20 cellular contexts compared by ENCODE assay signal in the genomic region with DNA sequence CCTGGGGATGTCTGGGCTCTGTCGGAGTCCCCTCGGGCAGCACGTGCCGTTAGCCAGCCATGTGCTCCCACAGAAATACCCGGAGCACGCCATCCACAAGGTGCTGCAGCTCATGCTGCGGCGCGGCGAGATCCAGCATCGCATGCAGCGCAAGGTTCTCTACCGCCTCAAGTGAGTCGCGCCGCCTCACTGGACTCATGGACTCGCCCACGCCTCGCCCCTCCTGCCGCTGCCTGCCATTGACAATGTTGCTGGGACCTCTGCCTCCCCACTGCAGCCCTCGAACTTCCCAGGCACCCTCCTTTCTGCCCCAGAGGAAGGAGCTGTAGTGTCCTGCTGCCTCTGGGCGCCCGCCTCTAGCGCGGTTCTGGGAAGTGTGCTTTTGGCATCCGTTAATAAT. TPM values are rescaled to one million over a fixed set of nuclear protein-coding genes. Genes with fewer than 3 reads are reported as not detected.
DNase-seq lines count a peak whose midpoint lies in the region; ATAC-seq, FAIRE-seq and TF ChIP-seq lines count a peak whose summit lies in the region.
"Had no signal": no experiment of that assay in that cellular context is flagged by ENCODE, and none has a peak within 500 bp of the region (broad histone marks: within the 10 kb centered on the region; RNA-seq: fewer than 3 reads in every experiment).

No MANE protein-coding gene starts in this region.

- H3K27ac Mint-ChIP-seq in natural killer cell: no peak overlapping the region
- H3K27ac Mint-ChIP-seq: CD4-positive, alpha-beta T cell had no signal

- TF ChIP-seq EP300 in K562 (IDR thresholded peaks at IDR 0.05; ENCODE audit: low read length): no peak

- no peaks in the 10 kb centered on the region for H3K79me2 ChIP-seq in K562 (ENCODE audit: control insufficient read depth, insufficient read depth, low read length)

- no peak for FAIRE-seq in K562 (lab: Jason Lieb, UNC)
- FAIRE-seq: GM12878, GM18507, HepG2, HTR-8/SVneo had no signal

- H3K36me3 Mint-ChIP-seq in natural killer cell: peaks cover 7% of the 10 kb centered on the region

- TF ChIP-seq POLR2A in K562 (conservative IDR thresholded peaks at IDR 0.05): no peak
- TF ChIP-seq POLR2A in testis (IDR thresholded peaks at IDR 0.05): no peak

- peaks cover 2% of the 10 kb centered on the region for H3K9me1 ChIP-seq in K562 (ENCODE audit: control insufficient read depth, insufficient read depth, low read length)

- H3K4me2 ChIP-seq in K562 (ENCODE audit: insufficient read depth, low read length) (no peak overlapping the region), neuronal stem cell (ENCODE audit: insufficient read depth, low read length, poor library complexity, severe bottlenecking) (no peak overlapping the region)
- H3K4me2 ChIP-seq: BLaER1 treated with 17β-estradiol and CSF1 and Interleukin-3, amounts not matched to agents 10 nM and 100 nM; GM23338 had no signal

- no peak for TF ChIP-seq CTCF in K562 (IDR thresholded peaks at IDR 0.05 in 2 of 3, conservative IDR thresholded peaks at IDR 0.05 in 1 of 3; ENCODE audit: insufficient read depth in 2 of 3, low read depth in 1 of 3, low read length in 3 of 3)
- no peak for TF ChIP-seq CTCF in testis (IDR thresholded peaks at IDR 0.05)
- no peak for TF ChIP-seq CTCF in natural killer cell (IDR thresholded peaks at IDR 0.05)

- H3K9ac ChIP-seq in K562 (ENCODE audit: insufficient read depth in 1 of 2, low read depth in 2 of 2, low read length in 2 of 2) (no peak overlapping the region), neuronal stem cell (ENCODE audit: low read depth, low read length, poor library complexity) (no peak overlapping the region)

- no peaks in the 10 kb centered on the region for H3K9me3 ChIP-seq in K562 (replicated peaks; ENCODE audit: control insufficient read depth, insufficient read depth, low read depth, low read length)
- H3K9me3 ChIP-seq in neuronal stem cell (replicated peaks in 1 of 2; ENCODE audit: control insufficient read depth in 2 of 2, insufficient read depth in 1 of 2, low read depth in 1 of 2, low read length in 2 of 2): no peaks in the 10 kb centered on the region
- H3K9me3 ChIP-seq in testis: no peaks in the 10 kb centered on the region
- H3K9me3 ChIP-seq: BLaER1 treated with 17β-estradiol and CSF1 and Interleukin-3, amounts not matched to agents 10 nM and 100 nM had no signal

- BruUV-seq in K562 (replicated peaks; lab: Mats Ljungman, UMichigan): no TSS peak

- H4K8ac ChIP-seq in neuronal stem cell (ENCODE audit: low read depth, low read length): no peak overlapping the region

- no peaks in the 10 kb centered on the region for H3K27me3 ChIP-seq in K562 (ENCODE audit: control insufficient read depth in 2 of 2, insufficient read depth in 2 of 2, low read length in 2 of 2)
- no peaks in the 10 kb centered on the region for H3K27me3 ChIP-seq in neuronal stem cell (ENCODE audit: control insufficient read depth in 3 of 3, insufficient read depth in 3 of 3, low read depth in 1 of 3, low read length in 3 of 3)
- H3K27me3 ChIP-seq in testis: no peaks in the 10 kb centered on the region
- H3K27me3 ChIP-seq: BLaER1 treated with 17β-estradiol and CSF1 and Interleukin-3, amounts not matched to agents 10 nM and 100 nM had no signal

- no peak overlapping the region for H2BK12ac ChIP-seq in neuronal stem cell (ENCODE audit: low read length)

- no peak overlapping the region for H4K91ac ChIP-seq in neuronal stem cell (ENCODE audit: low read depth, low read length, poor library complexity)

- H3K9me3 Mint-ChIP-seq in natural killer cell: no peaks in the 10 kb centered on the region
- H3K9me3 Mint-ChIP-seq: CD4-positive, alpha-beta T cell; GM23338 had no signal

- H3K4me3 Mint-ChIP-seq in natural killer cell: no peak overlapping the region
- H3K4me3 Mint-ChIP-seq: CD4-positive, alpha-beta T cell; GM23338 had no signal

- H3K4me1 Mint-ChIP-seq in natural killer cell: peaks cover 0 to 5% of the 10 kb centered on the region in 2 donors

- peak; percentile 37 for DNase-seq in Right ventricle myocardium superior
- DNase-seq in Right ventricle myocardium inferior (ENCODE audit: missing footprints): no peak
- DNase-seq in K562 (ENCODE audit: extremely low read depth in 1 of 4, low spot score in 3 of 4): no peak
- no peak for DNase-seq in neuronal stem cell (ENCODE audit: low spot score)
- peak; percentile 38 for DNase-seq in testis
- DNase-seq in activated CD8-positive, alpha-beta memory T cell treated with anti-CD3 and anti-CD28 coated beads, Interleukin-2, amount 50 U/mL, for 48 hours: no peak
- DNase-seq in natural killer cell: no peak
- DNase-seq in stimulated activated CD4-positive, alpha-beta T cell treated with anti-CD3 and anti-CD28 coated beads, Interleukin-4, amount 100 ng/mL, for 4 hours: no peak
- DNase-seq: ACHN; Calu3; CD4-positive, alpha-beta T cell; DMS 273 treated with DMSO at 0.1 percent for 48 hours; DMS79; H7 had no signal

- no peaks in the 10 kb centered on the region for H3K27me3 Mint-ChIP-seq in natural killer cell (ENCODE audit: low read depth in 2 of 2)
- H3K27me3 Mint-ChIP-seq: CD4-positive, alpha-beta T cell had no signal

- H3K36me3 ChIP-seq in K562 (ENCODE audit: control insufficient read depth, insufficient read depth, low read length) (peaks cover 82% of the 10 kb centered on the region; the same call in 2 of the 3 replicates), neuronal stem cell (replicated peaks in 1 of 2; ENCODE audit: control insufficient read depth in 2 of 2, insufficient read depth in 2 of 2, low read length in 2 of 2) (peaks cover 52 to 92% of the 10 kb centered on the region in 2 donors), testis (ENCODE audit: low read depth, missing control alignments) (no peaks in the 10 kb centered on the region)

- peaks cover 0 to 3% of the 10 kb centered on the region in 2 experiments; a peak in 2 of 5 replicates for H3K4me1 ChIP-seq in K562 (replicated peaks in 1 of 2; ENCODE audit: control insufficient read depth in 2 of 2, insufficient read depth in 2 of 2, low read length in 2 of 2)
- H3K4me1 ChIP-seq in neuronal stem cell (ENCODE audit: control insufficient read depth in 2 of 2, insufficient read depth in 1 of 2, low read depth in 1 of 2, low read length in 2 of 2): peaks cover 15 to 17% of the 10 kb centered on the region in 2 donors
- H3K4me1 ChIP-seq in testis: peaks cover 11% of the 10 kb centered on the region

- POLR2A ChIA-PET in K562 (lab: Yijun Ruan, JAX): interaction anchor here (2.6 to 5.8 kb wide), 2 partner anchors 9 to 14 kb away, joined by 9 to 26 read pairs; no protein-coding TSS in a partner anchor

- no peak overlapping the region for H3K4ac ChIP-seq in neuronal stem cell (ENCODE audit: low read length)

- ATAC-seq in Right ventricle myocardium superior (ENCODE audit: poor library complexity) (no peak), Right ventricle myocardium inferior (no peak), K562 (no peak), natural killer cell (no peak)
- ATAC-seq: GM12878, GM23338, HepG2 had no signal

- no peak overlapping the region for H2AFZ ChIP-seq in K562 (ENCODE audit: low read depth, low read length)
- no peak overlapping the region for H2AFZ ChIP-seq in neuronal stem cell (ENCODE audit: low read length)
- H2AFZ ChIP-seq: GM23338 had no signal

- no peak overlapping the region for H3K14ac ChIP-seq in neuronal stem cell (ENCODE audit: low read length)

- no peaks in the 10 kb centered on the region; the same call in 1 of the 2 replicates for H4K20me1 ChIP-seq in K562 (replicated peaks; ENCODE audit: control insufficient read depth, insufficient read depth, low read length)

- no peak overlapping the region for H2BK15ac ChIP-seq in neuronal stem cell (ENCODE audit: low read length)

- H3K18ac ChIP-seq in neuronal stem cell (ENCODE audit: low read length): no peak overlapping the region

- H2BK120ac ChIP-seq in neuronal stem cell (ENCODE audit: low read depth, low read length): no peak overlapping the region

- H3K4me3 ChIP-seq in K562 (no peak overlapping the region), neuronal stem cell (ENCODE audit: low read length in 2 of 2) (no peak overlapping the region), testis (peak overlapping the region in 1 of 2 donors; percentile 35)
- H3K4me3 ChIP-seq: BLaER1 treated with 17β-estradiol and CSF1 and Interleukin-3, amounts not matched to agents 10 nM and 100 nM; GM12878; GM23338 had no signal

- no peak overlapping the region for H2BK5ac ChIP-seq in neuronal stem cell (ENCODE audit: low read length)

- intact Hi-C loops in Right ventricle myocardium superior (cut with DNase I) (no loop called here), Right ventricle myocardium inferior (cut with DNase I) (no loop called here), K562 (cut with micrococcal nuclease) (no loop called here), testis (cut with DNase I; ENCODE audit: low total_unique reads) (loop anchor here (10.0 kb wide), 1 partner anchor 161 kb away; no protein-coding TSS in a partner anchor), natural killer cell (cut with micrococcal nuclease) (no loop called here)

- TF ChIP-seq RAD21 in K562 (CRISPR knock-in tag; conservative IDR thresholded peaks at IDR 0.05 in 1 of 2, IDR thresholded peaks at IDR 0.05 in 1 of 2): no peak

- CTCF ChIA-PET in K562 (lab: Yijun Ruan, JAX; ENCODE audit: low intra/inter-chr PET ratio): no interaction called here

- H3K23ac ChIP-seq in neuronal stem cell (ENCODE audit: low read depth, low read length, poor library complexity): peak overlapping the region; percentile 10

- H3K27ac ChIP-seq in K562 (ENCODE audit: extremely low read depth, low read depth, low read length) (no peak overlapping the region), neuronal stem cell (replicated peaks; ENCODE audit: low read length) (no peak overlapping the region), testis (no peak overlapping the region)
- H3K27ac ChIP-seq: BLaER1 treated with 17β-estradiol and CSF1 and Interleukin-3, amounts not matched to agents 10 nM and 100 nM had no signal

- H2AK5ac ChIP-seq in neuronal stem cell (ENCODE audit: low read depth, low read length): no peak overlapping the region

- 97% methylated on average over 16 of the region's 26 CpGs for WGBS in K562 (ENCODE audit: insufficient coverage, low coverage, missing lambda C conversion rate)
- no CpG with 5 or more reads among the region's 26 CpGs for WGBS in neuronal stem cell (ENCODE audit: extremely low coverage in 2 of 2, insufficient read length in 2 of 2, insufficient replicate concordance in 1 of 2), 2 donors
- 50 to 86% methylated on average over 7 to 26 of the region's 26 CpGs for WGBS in testis, 2 donors

- in situ Hi-C loops in K562 (cut with MboI): no loop called here

- H3K79me1 ChIP-seq in neuronal stem cell (ENCODE audit: low read depth, low read length): no peaks in the 10 kb centered on the region

RNA-seq across cellular contexts. Expression of gene MCM5, which starts 24.1 kb away (rescaled TPM):
- total RNA-seq in Right ventricle myocardium superior (10.2 TPM), Right ventricle myocardium inferior (13.6 TPM), K562 (2014; rRNA removed) (102 and 119 TPM in 2 replicates), K562 (2014; rRNA removed; fragmentation: Illumina TruSeq; extraction: Trizol) (35.3 and 53.6 TPM in 2 replicates), K562 (2015; rRNA removed; fragmentation: Illumina TruSeq; extraction: Trizol) (64.2 and 66.9 TPM in 2 replicates), K562 (2021) (173 and 180 TPM in 2 replicates), testis (10 to 100 TPM; 34.3 to 49.6 TPM), natural killer cell (10 to 100 TPM; 59.3 to 73.8 (median 61.5) TPM)
- 102 and 198 TPM in 2 replicates for total RNA-seq in K562 (2011; cell fraction: chromatin; rRNA removed; ENCODE audit: low replicate concordance)
- total RNA-seq in K562 (2011; cell fraction: nucleolus; rRNA removed): 132 and 145 TPM in 2 replicates
- total RNA-seq in K562 (2011; cell fraction: nucleoplasm; rRNA removed): 131 and 138 TPM in 2 replicates
- polyA plus RNA-seq in K562 (2011; rRNA removed) (66.1 and 116 TPM in 2 replicates), K562 (2014; fragmentation: Illumina TruSeq; extraction: Trizol) (65.1 and 91.4 TPM in 2 replicates), K562 (2014; fragmentation: Nextera tagmentation; extraction: Ambion mirVana) (10 to 100 TPM in 1 of 2 experiments, 1 to 10 TPM in 1; 5.6 to 11.8 TPM), K562 (2014; rRNA removed) (72.4 and 73.5 TPM in 2 replicates), testis (ENCODE audit: insufficient read depth, low read depth, low replicate concordance) (42.1 TPM)
- polyA plus RNA-seq in K562 (2011; cell fraction: cytosol; rRNA removed): 55.6 and 87.5 TPM in 2 replicates
- polyA plus RNA-seq in K562 (2011; cell fraction: nucleus; rRNA removed): 193 and 217 TPM in 2 replicates
- 118 and 169 TPM in 2 replicates for polyA plus RNA-seq in K562 (2012)
- 76.7 and 97.6 TPM in 2 replicates for polyA minus RNA-seq in K562 (2011; rRNA and poly(A)+ RNA removed)
- polyA minus RNA-seq in K562 (2011; cell fraction: cytosol; rRNA and poly(A)+ RNA removed): 111 and 112 TPM in 2 replicates
- 71.9 and 112 TPM in 2 replicates for polyA minus RNA-seq in K562 (2011; cell fraction: nucleus; rRNA and poly(A)+ RNA removed)
- 43.8 TPM for polyA plus RNA-seq in neuronal stem cell (2013, experiment 1 of 2)
- polyA plus RNA-seq in neuronal stem cell (2013, experiment 2 of 2): 41.6 TPM

RNA-seq across cellular contexts. Expression of gene HMOX1, which starts 43.2 kb away (rescaled TPM):
- total RNA-seq in Right ventricle myocardium superior: 4.8 TPM
- 7.4 TPM for total RNA-seq in Right ventricle myocardium inferior
- not detected in 2 replicates for total RNA-seq in K562 (2011; cell fraction: chromatin; rRNA removed; ENCODE audit: low replicate concordance)
- total RNA-seq in K562 (2011; cell fraction: nucleolus; rRNA removed): not detected in 2 replicates
- total RNA-seq in K562 (2011; cell fraction: nucleoplasm; rRNA removed): not detected in 2 replicates
- not detected in 2 replicates for total RNA-seq in K562 (2014; rRNA removed)
- not detected in 2 replicates for total RNA-seq in K562 (2014; rRNA removed; fragmentation: Illumina TruSeq; extraction: Trizol)
- total RNA-seq in K562 (2015; rRNA removed; fragmentation: Illumina TruSeq; extraction: Trizol): not detected in 2 replicates
- total RNA-seq in K562 (2021): 0.20 TPM in 1 of 2 replicates, not detected in the other
- polyA plus RNA-seq in K562 (2011; rRNA removed): 0.05 TPM in 1 of 2 replicates, not detected in the other
- polyA plus RNA-seq in K562 (2011; cell fraction: cytosol; rRNA removed): 0.04 and 0.21 TPM in 2 replicates
- polyA plus RNA-seq in K562 (2011; cell fraction: nucleus; rRNA removed): not detected in 2 replicates
- polyA plus RNA-seq in K562 (2012): not detected in 2 replicates
- polyA plus RNA-seq in K562 (2014; fragmentation: Illumina TruSeq; extraction: Trizol): not detected in 2 replicates
- not detected for polyA plus RNA-seq in K562 (2014; fragmentation: Nextera tagmentation; extraction: Ambion mirVana)
- polyA plus RNA-seq in K562 (2014; rRNA removed): not detected in 2 replicates
- polyA minus RNA-seq in K562 (2011; rRNA and poly(A)+ RNA removed): not detected in 2 replicates
- polyA minus RNA-seq in K562 (2011; cell fraction: cytosol; rRNA and poly(A)+ RNA removed): not detected in 2 replicates
- polyA minus RNA-seq in K562 (2011; cell fraction: nucleus; rRNA and poly(A)+ RNA removed): not detected in 2 replicates
- polyA plus RNA-seq in neuronal stem cell (2013, experiment 1 of 2): 5.1 TPM
- polyA plus RNA-seq in neuronal stem cell (2013, experiment 2 of 2): 5.5 TPM
- total RNA-seq in testis: 10 to 100 TPM; 22.0 to 35.2 TPM
- polyA plus RNA-seq in testis (ENCODE audit: insufficient read depth, low read depth, low replicate concordance): 37.8 TPM
- 10 to 100 TPM in 2 of 3 donors, 1 to 10 TPM in 1; 7.5 to 61.6 (median 15.9) TPM for total RNA-seq in natural killer cell

Comparison
In these comparisons a context has a peak if more than half of its experiments do, and no peak if none do; other contexts are left out.
1. DNase-seq: peak in Right ventricle myocardium superior (single experiment) and testis (single experiment); none in Right ventricle myocardium inferior (single experiment), K562 (0 of 4), neuronal stem cell (single experiment), activated CD8-positive, alpha-beta memory T cell treated with anti-CD3 and anti-CD28 coated beads, Interleukin-2, amount 50 U/mL, for 48 hours (single experiment), natural killer cell (single experiment) and stimulated activated CD4-positive, alpha-beta T cell treated with anti-CD3 and anti-CD28 coated beads, Interleukin-4, amount 100 ng/mL, for 4 hours (0 of 2).